In genomic region chr19:1113278-1113985, GRCh38 we compare ENCODE assay signal across 9 cellular contexts. TPM values are rescaled to one million over a fixed set of nuclear protein-coding genes. Genes with fewer than 3 reads are reported as not detected.
DNase-seq lines count a peak whose midpoint lies in the region; ATAC-seq and TF ChIP-seq lines count a peak whose summit lies in the region.
"Had no signal": no experiment of that assay in that cellular context is flagged by ENCODE, and none has a peak within 500 bp of the region (broad histone marks: within the 10 kb centered on the region; RNA-seq: fewer than 3 reads in every experiment).

No MANE protein-coding gene starts in this region.

- H3K27ac ChIP-seq in HUES6 (ENCODE audit: low read depth, low read length), result peak overlapping the region; percentile 35; the same call in 1 of the 2 replicates
- H3K27ac ChIP-seq: epithelial cell of prostate had no signal

- no peak overlapping the region for H3K4me3 ChIP-seq in HUES6 (ENCODE audit: low read depth, low read length)

- intact Hi-C loops in natural killer cell (cut with micrococcal nuclease), result loop anchor here (5.0 kb wide), 1 partner anchor 79 kb away; no protein-coding TSS in a partner anchor

- H3K9me3 Mint-ChIP-seq in natural killer cell, result no peaks in the 10 kb centered on the region
- no peaks in the 10 kb centered on the region for H3K9me3 Mint-ChIP-seq in stimulated activated effector memory CD8-positive, alpha-beta T cell treated with anti-CD3 and anti-CD28 coated beads, Interleukin-12 subunit alpha, Interleukin-12 subunit beta, amount 100 ng/mL, for 72 hours

- DNase-seq in GM03348 (ENCODE audit: low spot score), result peak; percentile 96
- DNase-seq in activated T-helper 1 cell treated with anti-CD3 and anti-CD28 coated beads, Interleukin-2, amount 50 U/mL, for 16 hours (ENCODE audit: low read depth in 1 of 2, low spot score in 1 of 2), result peak; percentile 55 to 69
- peak; percentile 95 for DNase-seq in fibroblast of gingiva (ENCODE audit: low read depth)
- DNase-seq in natural killer cell, result peak; percentile 86
- DNase-seq in stimulated activated effector memory CD8-positive, alpha-beta T cell treated with anti-CD3 and anti-CD28 coated beads, Interleukin-12 subunit alpha, Interleukin-12 subunit beta, amount 100 ng/mL, for 72 hours (ENCODE audit: low spot score in 2 of 2), result peak; percentile 73 to 86

- H3K27me3 ChIP-seq in HUES6 (ENCODE audit: control insufficient read depth, insufficient read depth, low read length), result no peaks in the 10 kb centered on the region

- H3K9me3 ChIP-seq in HUES6 (ENCODE audit: control insufficient read depth, insufficient read depth, low read depth, low read length), result no peaks in the 10 kb centered on the region

- peak; percentile 91 for TF ChIP-seq CTCF in natural killer cell (IDR thresholded peaks at IDR 0.05)

- H3K9ac ChIP-seq in HUES6 (ENCODE audit: low read length), result no peak overlapping the region

- no peaks in the 10 kb centered on the region for H3K4me1 Mint-ChIP-seq in natural killer cell
- no peaks in the 10 kb centered on the region for H3K4me1 Mint-ChIP-seq in stimulated activated effector memory CD8-positive, alpha-beta T cell treated with anti-CD3 and anti-CD28 coated beads, Interleukin-12 subunit alpha, Interleukin-12 subunit beta, amount 100 ng/mL, for 72 hours

- no peak overlapping the region for H3K4me3 Mint-ChIP-seq in natural killer cell
- no peak overlapping the region for H3K4me3 Mint-ChIP-seq in stimulated activated effector memory CD8-positive, alpha-beta T cell treated with anti-CD3 and anti-CD28 coated beads, Interleukin-12 subunit alpha, Interleukin-12 subunit beta, amount 100 ng/mL, for 72 hours

- H3K27ac Mint-ChIP-seq in natural killer cell, result peak overlapping the region in 1 of 2 donors; percentile 60
- peak overlapping the region; percentile 26 for H3K27ac Mint-ChIP-seq in stimulated activated effector memory CD8-positive, alpha-beta T cell treated with anti-CD3 and anti-CD28 coated beads, Interleukin-12 subunit alpha, Interleukin-12 subunit beta, amount 100 ng/mL, for 72 hours

- peaks cover 55% of the 10 kb centered on the region for H3K36me3 ChIP-seq in HUES6 (ENCODE audit: control insufficient read depth, insufficient read depth, low read length)

- peaks cover 24% of the 10 kb centered on the region for H3K4me1 ChIP-seq in HUES6 (ENCODE audit: control insufficient read depth, insufficient read depth, low read length)

- H3K27me3 Mint-ChIP-seq in natural killer cell (ENCODE audit: low read depth in 2 of 2), result no peaks in the 10 kb centered on the region

- H3K36me3 Mint-ChIP-seq in natural killer cell, result no peaks in the 10 kb centered on the region
- H3K36me3 Mint-ChIP-seq in stimulated activated effector memory CD8-positive, alpha-beta T cell treated with anti-CD3 and anti-CD28 coated beads, Interleukin-12 subunit alpha, Interleukin-12 subunit beta, amount 100 ng/mL, for 72 hours, result peaks cover 95% of the 10 kb centered on the region

- ATAC-seq in natural killer cell (peak; percentile 89 to 98 (median 96)), HG02970 (IDR thresholded peaks at IDR 0.05; ENCODE audit: low FRiP score, unreplicated experiment) (no peak)
- peak; percentile 79 for ATAC-seq in stimulated activated effector memory CD8-positive, alpha-beta T cell treated with anti-CD3 and anti-CD28 coated beads, Interleukin-12 subunit alpha, Interleukin-12 subunit beta, amount 100 ng/mL, for 72 hours

TF ChIP-seq in PFSK-1, 5 proteins besides CTCF, POLR2A, EP300 and RAD21:
- TF ChIP-seq POLR2AphosphoS5 (IDR thresholded peaks at IDR 0.05; ENCODE audit: low read depth, low read length), result peak; percentile 54
- TF ChIP-seq, protein P1, sequence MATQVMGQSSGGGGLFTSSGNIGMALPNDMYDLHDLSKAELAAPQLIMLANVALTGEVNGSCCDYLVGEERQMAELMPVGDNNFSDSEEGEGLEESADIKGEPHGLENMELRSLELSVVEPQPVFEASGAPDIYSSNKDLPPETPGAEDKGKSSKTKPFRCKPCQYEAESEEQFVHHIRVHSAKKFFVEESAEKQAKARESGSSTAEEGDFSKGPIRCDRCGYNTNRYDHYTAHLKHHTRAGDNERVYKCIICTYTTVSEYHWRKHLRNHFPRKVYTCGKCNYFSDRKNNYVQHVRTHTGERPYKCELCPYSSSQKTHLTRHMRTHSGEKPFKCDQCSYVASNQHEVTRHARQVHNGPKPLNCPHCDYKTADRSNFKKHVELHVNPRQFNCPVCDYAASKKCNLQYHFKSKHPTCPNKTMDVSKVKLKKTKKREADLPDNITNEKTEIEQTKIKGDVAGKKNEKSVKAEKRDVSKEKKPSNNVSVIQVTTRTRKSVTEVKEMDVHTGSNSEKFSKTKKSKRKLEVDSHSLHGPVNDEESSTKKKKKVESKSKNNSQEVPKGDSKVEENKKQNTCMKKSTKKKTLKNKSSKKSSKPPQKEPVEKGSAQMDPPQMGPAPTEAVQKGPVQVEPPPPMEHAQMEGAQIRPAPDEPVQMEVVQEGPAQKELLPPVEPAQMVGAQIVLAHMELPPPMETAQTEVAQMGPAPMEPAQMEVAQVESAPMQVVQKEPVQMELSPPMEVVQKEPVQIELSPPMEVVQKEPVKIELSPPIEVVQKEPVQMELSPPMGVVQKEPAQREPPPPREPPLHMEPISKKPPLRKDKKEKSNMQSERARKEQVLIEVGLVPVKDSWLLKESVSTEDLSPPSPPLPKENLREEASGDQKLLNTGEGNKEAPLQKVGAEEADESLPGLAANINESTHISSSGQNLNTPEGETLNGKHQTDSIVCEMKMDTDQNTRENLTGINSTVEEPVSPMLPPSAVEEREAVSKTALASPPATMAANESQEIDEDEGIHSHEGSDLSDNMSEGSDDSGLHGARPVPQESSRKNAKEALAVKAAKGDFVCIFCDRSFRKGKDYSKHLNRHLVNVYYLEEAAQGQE (IDR thresholded peaks at IDR 0.05; ENCODE audit: insufficient read depth in 1 of 2, low read depth in 2 of 2, low read length in 2 of 2), result no peak
- no peak for TF ChIP-seq TAF1 (IDR thresholded peaks at IDR 0.05; ENCODE audit: borderline replicate concordance, insufficient read depth, low read length)
- peak; percentile 81; the same call in 1 of the 2 replicates for TF ChIP-seq SIN3A (IDR thresholded peaks at IDR 0.05; ENCODE audit: borderline replicate concordance, insufficient read depth, low read length)
- TF ChIP-seq FOXP2 (optimal IDR thresholded peaks at IDR 0.05; ENCODE audit: borderline replicate concordance, extremely low read depth, extremely low read length, insufficient read depth), result peak; percentile 97

RNA-seq across cellular contexts. Expression of gene GPX4, which starts 9.6 kb away (rescaled TPM):
- 1,125 TPM for polyA plus RNA-seq in PFSK-1 (2012; ENCODE audit: insufficient read length, low read depth)
- 100 to 1,000 TPM; 108 to 126 (median 121) TPM for total RNA-seq in natural killer cell

RNA-seq across cellular contexts. Expression of gene POLR2E, which starts 18.3 kb away (rescaled TPM):
- 531 TPM for polyA plus RNA-seq in PFSK-1 (2012; ENCODE audit: insufficient read length, low read depth)
- total RNA-seq in natural killer cell, result 100 to 1,000 TPM in 1 of 3 donors, 10 to 100 TPM in 2; 77.3 to 105 (median 91.6) TPM

RNA-seq across cellular contexts. Expression of gene ARHGAP45, which starts 46.5 kb away (rescaled TPM):
- polyA plus RNA-seq in PFSK-1 (2012; ENCODE audit: insufficient read length, low read depth), result 55.1 TPM
- 100 to 1,000 TPM; 535 to 601 (median 560) TPM for total RNA-seq in natural killer cell
